ENCODE assay signal across 7 cellular contexts in genomic region chr15:74616996-74617395, GRCh38. TPM values are rescaled to one million over a fixed set of nuclear protein-coding genes. Genes with fewer than 3 reads are reported as not detected.
DNase-seq lines count a peak whose midpoint lies in the region; ATAC-seq and TF ChIP-seq lines count a peak whose summit lies in the region.

No MANE protein-coding gene starts in this region.

- no peaks in the 10 kb centered on the region for H3K9me3 Mint-ChIP-seq in HFFc6
- no peaks in the 10 kb centered on the region for H3K9me3 Mint-ChIP-seq in activated CD8-positive, alpha-beta T cell treated with anti-CD3 and anti-CD28 coated beads for 36 hours
- no peaks in the 10 kb centered on the region for H3K9me3 Mint-ChIP-seq in stimulated activated naive B cell treated with anti-CD40 and anti-IgM and Interleukin-4, amounts not matched to agents 10 μg/mL and 1 μg/mL and 100 μg/mL, for 72 hours

- no peaks in the 10 kb centered on the region for H3K9me3 ChIP-seq in hepatocyte (ENCODE audit: low read depth)

- ATAC-seq in activated CD8-positive, alpha-beta T cell treated with anti-CD3 and anti-CD28 coated beads for 36 hours: no peak
- no peak for ATAC-seq in stimulated activated naive B cell treated with anti-CD40 and anti-IgM and Interleukin-4, amounts not matched to agents 10 μg/mL and 1 μg/mL and 100 μg/mL, for 72 hours (replicated peaks)
- ATAC-seq in GM18873 (IDR thresholded peaks at IDR 0.05; ENCODE audit: low FRiP score, unreplicated experiment): no peak

- CTCF ChIA-PET in activated CD8-positive, alpha-beta T cell treated with anti-CD3 and anti-CD28 coated beads for 36 hours (lab: Charles Lee): interaction anchor here (0.9 to 10.8 kb wide), 9 partner anchors 17 to 285 kb away, joined by 3 to 203 read pairs (median 6); no protein-coding TSS in a partner anchor

- H3K36me3 ChIP-seq in hepatocyte (replicated peaks; ENCODE audit: insufficient read depth, low read depth): no peaks in the 10 kb centered on the region

- H3K36me3 Mint-ChIP-seq in HFFc6 (ENCODE audit: low read depth): peaks cover 10% of the 10 kb centered on the region
- peaks cover 43% of the 10 kb centered on the region for H3K36me3 Mint-ChIP-seq in activated CD8-positive, alpha-beta T cell treated with anti-CD3 and anti-CD28 coated beads for 36 hours (ENCODE audit: low read depth)
- H3K36me3 Mint-ChIP-seq in stimulated activated naive B cell treated with anti-CD40 and anti-IgM and Interleukin-4, amounts not matched to agents 10 μg/mL and 1 μg/mL and 100 μg/mL, for 72 hours: peaks cover 20 to 34% of the 10 kb centered on the region in 2 donors

- peaks cover 5% of the 10 kb centered on the region; the same call in 1 of the 2 replicates for H3K27me3 Mint-ChIP-seq in HFFc6 (ENCODE audit: insufficient read depth)
- H3K27me3 Mint-ChIP-seq in activated CD8-positive, alpha-beta T cell treated with anti-CD3 and anti-CD28 coated beads for 36 hours: no peaks in the 10 kb centered on the region
- no peaks in the 10 kb centered on the region for H3K27me3 Mint-ChIP-seq in stimulated activated naive B cell treated with anti-CD40 and anti-IgM and Interleukin-4, amounts not matched to agents 10 μg/mL and 1 μg/mL and 100 μg/mL, for 72 hours

- H3K4me2 ChIP-seq in hepatocyte: peak overlapping the region; percentile 87

- H3K4me1 ChIP-seq in hepatocyte (ENCODE audit: insufficient read depth): peaks cover 14% of the 10 kb centered on the region

- intact Hi-C loops in activated CD8-positive, alpha-beta T cell treated with anti-CD3 and anti-CD28 coated beads for 36 hours (cut with micrococcal nuclease): loop anchor here (5.0 kb wide), 1 partner anchor 75 kb away; the partner anchor contains the start of gene ARID3B

- DNase-seq in HFFc6 (peak; percentile 42), hepatocyte (ENCODE audit: low spot score) (no peak), NCI-H2029 treated with DMSO at 0.1 percent for 48 hours (lab: John Stamatoyannopoulos, UW) (no peak), cerebellar cortex (ENCODE audit: low spot score) (no peak)
- no peak for DNase-seq in activated CD8-positive, alpha-beta T cell treated with anti-CD3 and anti-CD28 coated beads for 36 hours
- no peak for DNase-seq in stimulated activated naive B cell treated with anti-CD40 and anti-IgM and Interleukin-4, amounts not matched to agents 10 μg/mL and 1 μg/mL and 100 μg/mL, for 72 hours

- H4K20me1 ChIP-seq in hepatocyte (ENCODE audit: insufficient read depth, poor library complexity, severe bottlenecking): peaks cover 56% of the 10 kb centered on the region

- no peak for TF ChIP-seq CTCF in HFFc6 (IDR thresholded peaks at IDR 0.05)
- no peak for TF ChIP-seq CTCF in activated CD8-positive, alpha-beta T cell treated with anti-CD3 and anti-CD28 coated beads for 36 hours (IDR thresholded peaks at IDR 0.05)
- no peak for TF ChIP-seq CTCF in hepatocyte (IDR thresholded peaks at IDR 0.05; ENCODE audit: poor library complexity)

- peak overlapping the region; percentile 98 for H3K4me3 ChIP-seq in hepatocyte

- H3K4me1 Mint-ChIP-seq in HFFc6 (ENCODE audit: low read depth): peaks cover 24% of the 10 kb centered on the region
- peaks cover 48% of the 10 kb centered on the region for H3K4me1 Mint-ChIP-seq in activated CD8-positive, alpha-beta T cell treated with anti-CD3 and anti-CD28 coated beads for 36 hours (ENCODE audit: low read depth)
- H3K4me1 Mint-ChIP-seq in stimulated activated naive B cell treated with anti-CD40 and anti-IgM and Interleukin-4, amounts not matched to agents 10 μg/mL and 1 μg/mL and 100 μg/mL, for 72 hours: peaks cover 33 to 58% of the 10 kb centered on the region in 2 donors

- no peaks in the 10 kb centered on the region for H3K9me2 ChIP-seq in hepatocyte (replicated peaks; ENCODE audit: insufficient read depth)

- H3K79me2 ChIP-seq in hepatocyte: peaks cover 63% of the 10 kb centered on the region

- peak overlapping the region; percentile 97 for H3K4me3 Mint-ChIP-seq in HFFc6
- H3K4me3 Mint-ChIP-seq in activated CD8-positive, alpha-beta T cell treated with anti-CD3 and anti-CD28 coated beads for 36 hours: peak overlapping the region; percentile 92
- H3K4me3 Mint-ChIP-seq in stimulated activated naive B cell treated with anti-CD40 and anti-IgM and Interleukin-4, amounts not matched to agents 10 μg/mL and 1 μg/mL and 100 μg/mL, for 72 hours: peak overlapping the region; percentile 93 to 97

- peak overlapping the region; percentile 91 for H3K27ac Mint-ChIP-seq in HFFc6
- H3K27ac Mint-ChIP-seq in activated CD8-positive, alpha-beta T cell treated with anti-CD3 and anti-CD28 coated beads for 36 hours: peak overlapping the region; percentile 94
- H3K27ac Mint-ChIP-seq in stimulated activated naive B cell treated with anti-CD40 and anti-IgM and Interleukin-4, amounts not matched to agents 10 μg/mL and 1 μg/mL and 100 μg/mL, for 72 hours: peak overlapping the region; percentile 98

- H3K27me3 ChIP-seq in hepatocyte: no peaks in the 10 kb centered on the region

- H3K27ac ChIP-seq in hepatocyte: peak overlapping the region; percentile 99

- H2AFZ ChIP-seq in hepatocyte: no peak overlapping the region

- POLR2A ChIA-PET in activated CD8-positive, alpha-beta T cell treated with anti-CD3 and anti-CD28 coated beads for 36 hours (lab: Charles Lee): interaction anchor here (0.7 to 5.6 kb wide), 11 partner anchors 7 to 476 kb away, joined by 3 to 27 read pairs (median 4); partner anchors contain the start of gene ARID3B

RNA-seq across cellular contexts. Expression of gene CLK3, which starts 1.4 kb away (rescaled TPM):
- total RNA-seq in HFFc6 (2021; fragmentation: NEBNext Ultra II Directional; extraction: Animal tissue kit (Norgen Biotek cat#: 25700)): 10 to 100 TPM; 45.4 to 53.0 (median 46.9) TPM
- total RNA-seq in activated CD8-positive, alpha-beta T cell treated with anti-CD3 and anti-CD28 coated beads for 36 hours: 100 to 1,000 TPM; 159 to 168 TPM
- total RNA-seq in hepatocyte: 71.3 and 94.6 TPM in 2 replicates
- 69.0 and 91.7 TPM in 2 replicates for polyA plus RNA-seq in hepatocyte
